ENCODE assay signal across 9 cellular contexts in genomic region chr21:44085491-44086321, GRCh38. TPM values are rescaled to one million over a fixed set of nuclear protein-coding genes. Genes with fewer than 3 reads are reported as not detected.
DNase-seq lines count a peak whose midpoint lies in the region; ATAC-seq and TF ChIP-seq lines count a peak whose summit lies in the region.
"Had no signal": no experiment of that assay in that cellular context is flagged by ENCODE, and none has a peak within 500 bp of the region (broad histone marks: within the 10 kb centered on the region; RNA-seq: fewer than 3 reads in every experiment).

No MANE protein-coding gene starts in this region.

- H3K36me3 ChIP-seq in heart right ventricle, result peaks cover 0 to 100% (median 39%) of the 10 kb centered on the region in 9 donors

- no peak for TF ChIP-seq CTCF in heart right ventricle (IDR thresholded peaks at IDR 0.05)
- TF ChIP-seq CTCF in glutamatergic neuron (IDR thresholded peaks at IDR 0.05; ENCODE audit: partially characterized antibody, unreplicated experiment), result no peak

- H3K9me3 Mint-ChIP-seq in glutamatergic neuron (ENCODE audit: unreplicated experiment), result peaks cover 2% of the 10 kb centered on the region

- peak; percentile 27 to 89 (median 60) for ATAC-seq in heart right ventricle

- no peaks in the 10 kb centered on the region for H3K27me3 ChIP-seq in heart right ventricle

- H3K9me3 ChIP-seq in heart right ventricle, result no peaks in the 10 kb centered on the region

- DNase-seq in G401 (ENCODE audit: low spot score) (peak; percentile 92), amniotic epithelial cell (ENCODE audit: low read depth) (peak; percentile 7), heart right ventricle (no peak), putamen (ENCODE audit: low spot score) (peak; percentile 89), glutamatergic neuron (no peak), AG20443 (ENCODE audit: low spot score) (no peak), OCI-M1 (lab: John Stamatoyannopoulos, UW) (no peak), T1000 (lab: John Stamatoyannopoulos, UW) (no peak)
- DNase-seq: MV-4-11 had no signal

- WGBS in heart right ventricle, 2 donors, result 49 to 63% methylated on average over 15 of the region's 15 CpGs

- intact Hi-C loops in heart right ventricle (cut with DNase I), result no loop called here

- H3K4me3 Mint-ChIP-seq in glutamatergic neuron (ENCODE audit: unreplicated experiment), result no peak overlapping the region

- no peaks in the 10 kb centered on the region for H3K4me1 Mint-ChIP-seq in glutamatergic neuron (ENCODE audit: low read depth, unreplicated experiment)

- no peaks in the 10 kb centered on the region for H3K27me3 Mint-ChIP-seq in glutamatergic neuron (ENCODE audit: unreplicated experiment)

- peak overlapping the region in 1 of 10 donors; percentile 33 for H3K4me3 ChIP-seq in heart right ventricle

- H3K27ac Mint-ChIP-seq in glutamatergic neuron (ENCODE audit: unreplicated experiment), result no peak overlapping the region

- peak overlapping the region; percentile 71 to 89 (median 82) for H3K27ac ChIP-seq in heart right ventricle

- H3K4me1 ChIP-seq in heart right ventricle, result peaks cover 29 to 79% (median 62%) of the 10 kb centered on the region in 9 donors

- in situ Hi-C loops in G401 (cut with HindIII; ENCODE audit: low sequenced_read_pairs), result no loop called here

- peaks cover 12% of the 10 kb centered on the region for H3K36me3 Mint-ChIP-seq in glutamatergic neuron (ENCODE audit: unreplicated experiment)

RNA-seq across cellular contexts. Expression of gene PWP2, which starts 21.5 kb away (rescaled TPM):
- total RNA-seq in G401 (2014; rRNA removed; shearing (Covaris generic)), result 34.0 and 34.3 TPM in 2 replicates
- total RNA-seq in heart right ventricle, result 10 to 100 TPM in 1 of 10 donors, 1 to 10 TPM in 8, not detected in 1; 1.0 to 14.8 (median 6.5) TPM
- 1 to 10 TPM; 2.3 to 5.4 TPM for polyA plus RNA-seq in heart right ventricle
- total RNA-seq in glutamatergic neuron (ENCODE audit: unreplicated experiment), result 22.1 TPM

RNA-seq across cellular contexts. Expression of gene GATD3, which starts 47.8 kb away (rescaled TPM):
- 38.6 and 92.4 TPM in 2 replicates for total RNA-seq in G401 (2014; rRNA removed; shearing (Covaris generic))
- total RNA-seq in heart right ventricle (100 to 1,000 TPM in 4 of 10 donors, 10 to 100 TPM in 5, 1 to 10 TPM in 1; 8.2 to 310 (median 20.2) TPM), glutamatergic neuron (ENCODE audit: unreplicated experiment) (64.6 TPM)
- polyA plus RNA-seq in heart right ventricle, result 100 to 1,000 TPM in 1 of 2 donors, 10 to 100 TPM in 1; 15.9 to 116 TPM

Comparison
In these comparisons a context has a peak if more than half of its experiments do, and no peak if none do; other contexts are left out.
1. DNase-seq: peak in G401 (single experiment), amniotic epithelial cell (single experiment) and putamen (single experiment); none in heart right ventricle (0 of 2), glutamatergic neuron (single experiment), AG20443 (single experiment), OCI-M1 (single experiment) and T1000 (single experiment).